Comparison of ENCODE assay signal across 15 cellular contexts in genomic region chr4:25635501-25635900, GRCh38. TPM values are rescaled to one million over a fixed set of nuclear protein-coding genes. Genes with fewer than 3 reads are reported as not detected.
"Had no signal": no experiment of that assay in that cellular context is flagged by ENCODE, and none has a peak within 500 bp of the region (broad histone marks: within the 10 kb centered on the region; RNA-seq: fewer than 3 reads in every experiment).

No MANE protein-coding gene starts in this region.

- H3K4me1 ChIP-seq: colonic mucosa, gastrocnemius medialis, heart right ventricle, pancreas had no signal

- ATAC-seq: gastrocnemius medialis, heart right ventricle, pancreas had no signal

- H3K4me2 ChIP-seq: neural progenitor cell had no signal

- DNase-seq: activated B cell treated with CpG ODN at 0.5 μM for 24 hours; activated CD4-positive, alpha-beta T cell treated with anti-CD3 and anti-CD28 coated beads, Interleukin-2, amount 10 ng/mL, durations not matched to agents 24 days and 14 days; activated CD8-positive, alpha-beta memory T cell treated with anti-CD3 and anti-CD28 coated beads for 24 hours; activated naive CD4-positive, alpha-beta T cell treated with Interleukin-2 at 50 U/mL for 16 hours; colonic mucosa; gastrocnemius medialis; heart right ventricle; kidney; pancreas; stimulated activated CD4-positive, alpha-beta T cell treated with anti-CD3 and anti-CD28 coated beads, Interleukin-15, amount 100 ng/mL, for 24 hours; stimulated activated CD4-positive, alpha-beta T cell treated with anti-CD3 and anti-CD28 coated beads, Interleukin-4, amount 100 ng/mL, for 24 hours; upper lobe of left lung had no signal

- H3K27ac ChIP-seq: colonic mucosa, gastrocnemius medialis, heart right ventricle, neural progenitor cell, pancreas, upper lobe of left lung had no signal

- H3K9ac ChIP-seq: neural progenitor cell had no signal

- H3K36me3 ChIP-seq: colonic mucosa, gastrocnemius medialis, heart right ventricle, neural progenitor cell, pancreas, upper lobe of left lung had no signal

- H3K27me3 ChIP-seq: colonic mucosa, gastrocnemius medialis, heart right ventricle, neural progenitor cell, pancreas, upper lobe of left lung had no signal

- H3K9me3 ChIP-seq: colonic mucosa, gastrocnemius medialis, heart right ventricle, pancreas, upper lobe of left lung had no signal

- H2AFZ ChIP-seq: neural progenitor cell had no signal

- FAIRE-seq: astrocyte, kidney, pancreas had no signal

- H3K4me3 ChIP-seq: colonic mucosa, gastrocnemius medialis, heart right ventricle, neural progenitor cell, pancreas, upper lobe of left lung had no signal

RNA-seq across cellular contexts. Expression of gene SLC34A2, which starts 20.1 kb away (rescaled TPM):
- polyA plus RNA-seq: fibroblast of lung had no signal
